In genomic region chr22:36461665-36462474, GRCh38 we compare ENCODE assay signal across 8 cellular contexts. TPM values are rescaled to one million over a fixed set of nuclear protein-coding genes. Genes with fewer than 3 reads are reported as not detected.
DNase-seq lines count a peak whose midpoint lies in the region; ATAC-seq and TF ChIP-seq lines count a peak whose summit lies in the region.

No MANE protein-coding gene starts in this region.

- ATAC-seq in GM18868 (IDR thresholded peaks at IDR 0.05; ENCODE audit: unreplicated experiment): no peak

- H3K27me3 Mint-ChIP-seq in type B pancreatic cell: no peaks in the 10 kb centered on the region

- no peaks in the 10 kb centered on the region for H3K9me3 Mint-ChIP-seq in type B pancreatic cell

- H3K4me3 ChIP-seq in kidney epithelial cell (ENCODE audit: low read depth, low read length): no peak overlapping the region

- H3K27ac Mint-ChIP-seq in type B pancreatic cell: peak overlapping the region; percentile 97

- H3K4me1 Mint-ChIP-seq in type B pancreatic cell (ENCODE audit: unreplicated experiment): peaks cover 11% of the 10 kb centered on the region

- no peaks in the 10 kb centered on the region for H3K27me3 ChIP-seq in kidney epithelial cell (ENCODE audit: control insufficient read depth, insufficient read depth, low read length)

- H3K4me3 Mint-ChIP-seq in type B pancreatic cell: no peak overlapping the region

- TF ChIP-seq CTCF in kidney epithelial cell (IDR thresholded peaks at IDR 0.05; ENCODE audit: insufficient read depth, low read length, poor library complexity, severe bottlenecking): no peak
- TF ChIP-seq CTCF in type B pancreatic cell (conservative IDR thresholded peaks at IDR 0.05): no peak

- no peaks in the 10 kb centered on the region for H3K36me3 Mint-ChIP-seq in type B pancreatic cell

- no peaks in the 10 kb centered on the region for H3K36me3 ChIP-seq in kidney epithelial cell (ENCODE audit: control insufficient read depth, insufficient read depth, low read length)

- peak in 2 of 3 experiments; percentile 2 to 74 for DNase-seq in NCI-H1417 (lab: John Stamatoyannopoulos, UW)
- DNase-seq in NCI-H1417 treated with DMSO at 0.1 percent for 48 hours (lab: John Stamatoyannopoulos, UW): no peak
- peak; percentile 98 for DNase-seq in astrocyte of the hippocampus (ENCODE audit: low read depth, low spot score)
- DNase-seq in kidney epithelial cell (ENCODE audit: low read depth): peak; percentile 97
- no peak for DNase-seq in type B pancreatic cell (ENCODE audit: extremely low spot score, unreplicated experiment)
- DNase-seq in T-helper 1 cell: no peak
- no peak for DNase-seq in GM19238 (ENCODE audit: insufficient read length, low spot score)

RNA-seq across cellular contexts. Expression of gene TXN2, which starts 19.6 kb away (rescaled TPM):
- total RNA-seq in kidney epithelial cell (56.8 and 66.6 TPM in 2 replicates), type B pancreatic cell (ENCODE audit: low replicate concordance) (73.4 and 77.2 TPM in 2 replicates)

RNA-seq across cellular contexts. Expression of gene FOXRED2, which starts 45.0 kb away (rescaled TPM):
- 13.6 and 16.6 TPM in 2 replicates for total RNA-seq in kidney epithelial cell
- total RNA-seq in type B pancreatic cell (ENCODE audit: low replicate concordance): 20.6 and 38.8 TPM in 2 replicates

Comparison
In these comparisons a context has a peak if more than half of its experiments do, and no peak if none do; other contexts are left out.
1. DNase-seq: peak in NCI-H1417 (2 of 3), astrocyte of the hippocampus (single experiment) and kidney epithelial cell (single experiment); none in NCI-H1417 treated with DMSO at 0.1 percent for 48 hours (single experiment), type B pancreatic cell (single experiment), T-helper 1 cell (0 of 5) and GM19238 (single experiment).